ENCODE assay signal across 28 cellular contexts in genomic region chr13:76783798-76784197, GRCh38.
DNase-seq lines count a peak whose midpoint lies in the region; ATAC-seq and TF ChIP-seq lines count a peak whose summit lies in the region.
"Had no signal": no experiment of that assay in that cellular context is flagged by ENCODE, and none has a peak within 500 bp of the region (broad histone marks: within the 10 kb centered on the region; RNA-seq: fewer than 3 reads in every experiment).

No MANE protein-coding gene starts in this region.

- DNase-seq in DMS153 (lab: John Stamatoyannopoulos, UW) = peak; percentile 20
- DNase-seq in DMS153 treated with DMSO at 0.1 percent for 48 hours (lab: John Stamatoyannopoulos, UW; ENCODE audit: unreplicated experiment) = no peak
- DNase-seq in NCI-H2029 treated with DMSO at 0.1 percent for 48 hours (lab: John Stamatoyannopoulos, UW) = peak; percentile 53
- no peak for DNase-seq in WTC11 (ENCODE audit: low spot score)
- peak; percentile 67 for DNase-seq in islet precursor cell
- no peak for DNase-seq in SKM-1 treated with dmso at 0.1 percent for 144 hours (lab: John Stamatoyannopoulos, UW; ENCODE audit: unreplicated experiment)
- DNase-seq: 8988T; activated CD4-positive, alpha-beta memory T cell treated with anti-CD3 and anti-CD28 coated beads, Interleukin-2, amount 10 ng/mL, durations not matched to agents 7 days and 5 days; activated gamma-delta T cell; activated T-cell treated with anti-CD3 and anti-CD28 coated beads for 4 hours; body of pancreas; CD8-positive, alpha-beta T cell; IMR-90; MG63; midbrain; NCI-H1436; NCI-H446 treated with DMSO at 0.1 percent for 48 hours; ovary; right cardiac atrium; stimulated activated naive CD8-positive, alpha-beta T cell treated with anti-CD3 and anti-CD28 coated beads, Interleukin-15, amount 100 ng/mL, for 72 hours; T-helper 9 cell; tibial artery had no signal

- ATAC-seq in WTC11 = peak; percentile 76
- no peak for ATAC-seq in GM21390 (IDR thresholded peaks at IDR 0.05; ENCODE audit: unreplicated experiment)
- no peak for ATAC-seq in HG03432 (IDR thresholded peaks at IDR 0.05; ENCODE audit: unreplicated experiment)
- ATAC-seq: activated CD4-positive, CD25-positive, alpha-beta regulatory T cell treated with anti-CD3 and anti-CD28 coated beads, Interleukin-2, amount 50 U/mL, for 24 hours; body of pancreas; CD8-positive, alpha-beta T cell; left lobe of liver; natural killer cell treated with Interleukin-12 subunit alpha and Interleukin-12 subunit beta and Interleukin-15 and Interleukin-18, amount 100 ng/mL, for 72 hours; right cardiac atrium; SK-N-SH treated with all-trans-retinoic acid at 6 μM for 48 hours; stimulated activated naive CD8-positive, alpha-beta T cell treated with anti-CD3 and anti-CD28 coated beads, Interleukin-15, amount 100 ng/mL, for 72 hours had no signal

- no peaks in the 10 kb centered on the region for H3K4me1 Mint-ChIP-seq in WTC11
- H3K4me1 Mint-ChIP-seq: activated CD4-positive, alpha-beta memory T cell treated with anti-CD3 and anti-CD28 coated beads, Interleukin-2, amount 10 ng/mL, durations not matched to agents 7 days and 5 days; stimulated activated naive CD8-positive, alpha-beta T cell treated with anti-CD3 and anti-CD28 coated beads, Interleukin-15, amount 100 ng/mL, for 72 hours had no signal

- no peak overlapping the region for H3K4me3 Mint-ChIP-seq in WTC11
- H3K4me3 Mint-ChIP-seq: activated CD4-positive, alpha-beta memory T cell treated with anti-CD3 and anti-CD28 coated beads, Interleukin-2, amount 10 ng/mL, durations not matched to agents 7 days and 5 days; CD8-positive, alpha-beta T cell; natural killer cell treated with Interleukin-12 subunit alpha and Interleukin-12 subunit beta and Interleukin-15 and Interleukin-18, amount 100 ng/mL, for 72 hours; stimulated activated naive CD8-positive, alpha-beta T cell treated with anti-CD3 and anti-CD28 coated beads, Interleukin-15, amount 100 ng/mL, for 72 hours had no signal

- no peaks in the 10 kb centered on the region for H3K36me3 Mint-ChIP-seq in WTC11
- H3K36me3 Mint-ChIP-seq: CD8-positive, alpha-beta T cell; natural killer cell treated with Interleukin-12 subunit alpha and Interleukin-12 subunit beta and Interleukin-15 and Interleukin-18, amount 100 ng/mL, for 72 hours had no signal

- H3K27ac Mint-ChIP-seq in WTC11 = no peak overlapping the region
- H3K27ac Mint-ChIP-seq: activated CD4-positive, alpha-beta memory T cell treated with anti-CD3 and anti-CD28 coated beads, Interleukin-2, amount 10 ng/mL, durations not matched to agents 7 days and 5 days; CD8-positive, alpha-beta T cell; natural killer cell treated with Interleukin-12 subunit alpha and Interleukin-12 subunit beta and Interleukin-15 and Interleukin-18, amount 100 ng/mL, for 72 hours; stimulated activated naive CD8-positive, alpha-beta T cell treated with anti-CD3 and anti-CD28 coated beads, Interleukin-15, amount 100 ng/mL, for 72 hours had no signal

- CTCF ChIA-PET in WTC11 (lab: Charles Lee) = no interaction called here

- H3K27me3 Mint-ChIP-seq in WTC11 (ENCODE audit: low read depth) = no peaks in the 10 kb centered on the region
- H3K27me3 Mint-ChIP-seq: stimulated activated naive CD8-positive, alpha-beta T cell treated with anti-CD3 and anti-CD28 coated beads, Interleukin-15, amount 100 ng/mL, for 72 hours had no signal

- no peak for TF ChIP-seq CTCF in WTC11 (IDR thresholded peaks at IDR 0.05)

- H3K9me3 Mint-ChIP-seq in WTC11 = peaks cover 15% of the 10 kb centered on the region
- H3K9me3 Mint-ChIP-seq: activated CD4-positive, alpha-beta memory T cell treated with anti-CD3 and anti-CD28 coated beads, Interleukin-2, amount 10 ng/mL, durations not matched to agents 7 days and 5 days; stimulated activated naive CD8-positive, alpha-beta T cell treated with anti-CD3 and anti-CD28 coated beads, Interleukin-15, amount 100 ng/mL, for 72 hours had no signal

- POLR2A ChIA-PET in WTC11 (lab: Charles Lee) = interaction anchor here (0.6 kb wide), 1 partner anchor 189 kb away, joined by 3 read pairs; no protein-coding TSS in a partner anchor

TF ChIP-seq in WTC11, 78 proteins besides CTCF, POLR2A, EP300 and RAD21 (continues in another document):
- TF ChIP-seq HMGA2 (CRISPR knock-in tag; IDR thresholded peaks at IDR 0.05) (no peak), FOXP4 (CRISPR knock-in tag; IDR thresholded peaks at IDR 0.05) (no peak), ZNF121 (CRISPR knock-in tag; IDR thresholded peaks at IDR 0.05) (no peak), MXD4 (CRISPR knock-in tag; IDR thresholded peaks at IDR 0.05; ENCODE audit: borderline replicate concordance) (no peak), ZBTB43 (CRISPR knock-in tag; IDR thresholded peaks at IDR 0.05) (no peak), ZNF532 (CRISPR knock-in tag; IDR thresholded peaks at IDR 0.05; ENCODE audit: borderline replicate concordance) (no peak), ZNF423 (CRISPR knock-in tag; IDR thresholded peaks at IDR 0.05) (no peak), GRHL2 (CRISPR knock-in tag; IDR thresholded peaks at IDR 0.05; ENCODE audit: insufficient replicate concordance, severe bottlenecking) (no peak), ZNF138 (CRISPR knock-in tag; conservative IDR thresholded peaks at IDR 0.05) (no peak), KAT7 (CRISPR knock-in tag; IDR thresholded peaks at IDR 0.05; ENCODE audit: borderline replicate concordance) (no peak), TP53 (CRISPR knock-in tag; IDR thresholded peaks at IDR 0.05) (no peak), TEAD1 (CRISPR knock-in tag; IDR thresholded peaks at IDR 0.05) (no peak), ZNF317 (CRISPR knock-in tag; IDR thresholded peaks at IDR 0.05; ENCODE audit: borderline replicate concordance, low read depth) (no peak), ETV6 (CRISPR knock-in tag; IDR thresholded peaks at IDR 0.05) (no peak)

Comparison
In these comparisons a context has a peak if more than half of its experiments do, and no peak if none do; other contexts are left out.
1. DNase-seq: peak in DMS153 (single experiment), NCI-H2029 treated with DMSO at 0.1 percent for 48 hours (single experiment) and islet precursor cell (single experiment); none in DMS153 treated with DMSO at 0.1 percent for 48 hours (single experiment), WTC11 (single experiment) and SKM-1 treated with dmso at 0.1 percent for 144 hours (single experiment).